Comparison of ENCODE assay signal across 34 cellular contexts in the genomic region with DNA sequence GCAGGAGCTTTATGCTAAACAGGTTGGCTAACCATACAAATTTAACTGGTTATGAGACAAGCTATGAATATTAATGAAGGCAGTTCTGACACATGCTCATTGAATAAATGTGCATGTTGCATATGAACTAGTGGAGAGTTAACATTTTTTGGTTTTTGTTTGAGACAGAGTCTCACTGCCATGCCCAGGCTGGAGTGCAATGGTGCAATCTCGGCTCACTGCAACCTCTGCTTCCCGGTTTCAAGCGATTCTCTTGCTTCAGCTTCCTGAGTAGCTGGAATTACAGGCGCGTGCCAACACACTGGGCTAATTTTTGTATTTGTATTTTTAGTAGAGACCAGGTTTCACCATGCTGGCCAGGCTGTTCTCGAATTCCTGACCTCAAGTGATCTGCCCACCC. TPM values are rescaled to one million over a fixed set of nuclear protein-coding genes. Genes with fewer than 3 reads are reported as not detected.
"Had no signal": no experiment of that assay in that cellular context is flagged by ENCODE, and none has a peak within 500 bp of the region (broad histone marks: within the 10 kb centered on the region; RNA-seq: fewer than 3 reads in every experiment).

No MANE protein-coding gene starts in this region.

- H3K36me3 Mint-ChIP-seq: naive thymus-derived CD8-positive, alpha-beta T cell; stimulated activated memory B cell treated with anti-CD40 and anti-IgM and Interleukin-4, amounts not matched to agents 10 μg/mL and 1 μg/mL and 100 μg/mL, for 72 hours; type B pancreatic cell had no signal

- H3K9me3 ChIP-seq: neutrophil, pancreas, prostate gland, spleen, testis, tibial artery, transverse colon, upper lobe of right lung, uterus had no signal

- ATAC-seq: naive thymus-derived CD8-positive, alpha-beta T cell; natural killer cell treated with Interleukin-12 subunit alpha and Interleukin-12 subunit beta and Interleukin-15 and Interleukin-18, amount 100 ng/mL, for 72 hours; pancreas; right cardiac atrium; sciatic nerve; stimulated activated memory B cell treated with anti-CD40 and anti-IgM and Interleukin-4, amounts not matched to agents 10 μg/mL and 1 μg/mL and 100 μg/mL, for 72 hours; stimulated activated naive CD8-positive, alpha-beta T cell treated with anti-CD3 and anti-CD28 coated beads, Interleukin-15, amount 100 ng/mL, for 72 hours; stimulated activated naive CD8-positive, alpha-beta T cell treated with anti-CD3 and anti-CD28 coated beads, Interleukin-15, Interleukin-2, amounts not matched to agents 100 U/mL and 50 U/mL, for 24 hours; upper lobe of right lung had no signal

- H3K4me1 Mint-ChIP-seq: nephron progenitor cell; stimulated activated naive CD8-positive, alpha-beta T cell treated with anti-CD3 and anti-CD28 coated beads, Interleukin-15, amount 100 ng/mL, for 72 hours had no signal

- H3K9me3 Mint-ChIP-seq: nephron progenitor cell; stimulated activated memory B cell treated with anti-CD40 and anti-IgM and Interleukin-4, amounts not matched to agents 10 μg/mL and 1 μg/mL and 100 μg/mL, for 72 hours had no signal

- H3K4me2 ChIP-seq: smooth muscle cell had no signal

- H3K27me3 Mint-ChIP-seq: naive thymus-derived CD8-positive, alpha-beta T cell; natural killer cell treated with Interleukin-12 subunit alpha and Interleukin-12 subunit beta and Interleukin-15 and Interleukin-18, amount 100 ng/mL, for 72 hours; stimulated activated memory B cell treated with anti-CD40 and anti-IgM and Interleukin-4, amounts not matched to agents 10 μg/mL and 1 μg/mL and 100 μg/mL, for 72 hours; stimulated activated naive CD8-positive, alpha-beta T cell treated with anti-CD3 and anti-CD28 coated beads, Interleukin-15, amount 100 ng/mL, for 72 hours; type B pancreatic cell had no signal

- H3K27me3 ChIP-seq: neutrophil, pancreas, spleen, suprapubic skin, testis, tibial artery, transverse colon, upper lobe of right lung, uterus had no signal

- DNase-seq: naive thymus-derived CD8-positive, alpha-beta T cell; nephron progenitor cell; nucleus accumbens; pancreas; right cardiac atrium; spleen; stimulated activated CD4-positive, alpha-beta T cell treated with anti-CD3 and anti-CD28 coated beads, Interleukin-12 subunit alpha, Interleukin-12 subunit beta, amount 100 ng/mL, for 4 hours; stimulated activated CD4-positive, alpha-beta T cell treated with anti-CD3 and anti-CD28 coated beads, Interleukin-1b, Interleukin-23, amount 100 ng/mL, for 48 hours; stimulated activated CD4-positive, alpha-beta T cell treated with anti-CD3 and anti-CD28 coated beads, Interleukin-4, amount 100 ng/mL, for 1 hour; stimulated activated CD4-positive, alpha-beta T cell treated with anti-CD3 and anti-CD28 coated beads, Interleukin-4, amount 100 ng/mL, for 4 hours; stimulated activated CD8-positive, alpha-beta memory T cell treated with anti-CD3 and anti-CD28 coated beads, Interleukin-4, amount 100 ng/mL, for 48 hours; stimulated activated naive CD4-positive, alpha-beta T cell; stimulated activated naive CD8-positive, alpha-beta T cell treated with anti-CD3 and anti-CD28 coated beads, Interleukin-15, amount 100 ng/mL, for 72 hours; stimulated activated naive CD8-positive, alpha-beta T cell treated with anti-CD3 and anti-CD28 coated beads, Interleukin-15, Interleukin-2, amounts not matched to agents 100 U/mL and 50 U/mL, for 24 hours; substantia nigra; testis; tibial artery; transverse colon; upper lobe of right lung; uterus had no signal

- H3K4me1 ChIP-seq: prostate gland, spleen, suprapubic skin, testis, tibial artery, transverse colon, upper lobe of right lung, uterus had no signal

- H3K36me3 ChIP-seq: neutrophil, pancreas, prostate gland, spleen, suprapubic skin, tibial artery, transverse colon, upper lobe of right lung, uterus had no signal

- H3K27ac ChIP-seq: neutrophil, pancreas, prostate gland, skin epidermis, spleen, suprapubic skin, testis, tibial artery, transverse colon, upper lobe of right lung, uterus had no signal

- H3K4me3 Mint-ChIP-seq: naive thymus-derived CD8-positive, alpha-beta T cell; natural killer cell treated with Interleukin-12 subunit alpha and Interleukin-12 subunit beta and Interleukin-15 and Interleukin-18, amount 100 ng/mL, for 72 hours; nephron progenitor cell; neural crest cell; stimulated activated memory B cell treated with anti-CD40 and anti-IgM and Interleukin-4, amounts not matched to agents 10 μg/mL and 1 μg/mL and 100 μg/mL, for 72 hours; stimulated activated naive CD8-positive, alpha-beta T cell treated with anti-CD3 and anti-CD28 coated beads, Interleukin-15, amount 100 ng/mL, for 72 hours; type B pancreatic cell had no signal

- H3K4me3 ChIP-seq: pancreas, prostate gland, skin epidermis, smooth muscle cell, spleen, suprapubic skin, testis, tibial artery, transverse colon, upper lobe of right lung, uterus had no signal

- H3K27ac Mint-ChIP-seq: naive thymus-derived CD8-positive, alpha-beta T cell; natural killer cell treated with Interleukin-12 subunit alpha and Interleukin-12 subunit beta and Interleukin-15 and Interleukin-18, amount 100 ng/mL, for 72 hours; nephron progenitor cell; stimulated activated memory B cell treated with anti-CD40 and anti-IgM and Interleukin-4, amounts not matched to agents 10 μg/mL and 1 μg/mL and 100 μg/mL, for 72 hours; stimulated activated naive CD8-positive, alpha-beta T cell treated with anti-CD3 and anti-CD28 coated beads, Interleukin-15, amount 100 ng/mL, for 72 hours; type B pancreatic cell had no signal

RNA-seq across cellular contexts. Expression of a gene that starts 36.6 kb away (rescaled TPM):
- total RNA-seq: naive thymus-derived CD8-positive, alpha-beta T cell; natural killer cell treated with Interleukin-12 subunit alpha and Interleukin-12 subunit beta and Interleukin-15 and Interleukin-18, amount 100 ng/mL, for 72 hours; omental fat pad; osteocyte; posterior vena cava; pulmonary artery endothelial cell; right cardiac atrium had no signal
